Comparison of ENCODE assay signal across 8 cellular contexts in genomic region chr6:42929928-42930360, GRCh38. TPM values are rescaled to one million over a fixed set of nuclear protein-coding genes. Genes with fewer than 3 reads are reported as not detected.
DNase-seq lines count a peak whose midpoint lies in the region; ATAC-seq, FAIRE-seq and TF ChIP-seq lines count a peak whose summit lies in the region.

No MANE protein-coding gene starts in this region.

- peaks cover 27% of the 10 kb centered on the region for H3K4me1 ChIP-seq in A673 (ENCODE audit: insufficient read depth, low read length, poor library complexity, severe bottlenecking)
- H3K4me1 ChIP-seq in foreskin keratinocyte, result peaks cover 8% of the 10 kb centered on the region
- peaks cover 0 to 21% (median 18%) of the 10 kb centered on the region in 3 donors for H3K4me1 ChIP-seq in pancreas
- peaks cover 32 to 50% (median 40%) of the 10 kb centered on the region in 4 donors for H3K4me1 ChIP-seq in upper lobe of left lung

- TF ChIP-seq EP300 in upper lobe of left lung (IDR thresholded peaks at IDR 0.05), result no peak

- no peak for TF ChIP-seq POLR2A in upper lobe of left lung (IDR thresholded peaks at IDR 0.05)

- H3K27ac ChIP-seq in A673 (ENCODE audit: low read depth, low read length, poor library complexity, severe bottlenecking) (peak overlapping the region; percentile 91), foreskin keratinocyte (peak overlapping the region; percentile 31), pancreas (peak overlapping the region; percentile 80 to 93 (median 88)), upper lobe of left lung (peak overlapping the region; percentile 85 to 94 (median 90))

- intact Hi-C loops in A673 (cut with micrococcal nuclease; ENCODE audit: unreplicated experiment) (no loop called here), pancreas (cut with DNase I) (no loop called here)

- H3K27me3 ChIP-seq in A673 (replicated peaks; ENCODE audit: insufficient read depth, low read depth, low read length, poor library complexity) (no peaks in the 10 kb centered on the region), foreskin keratinocyte (no peaks in the 10 kb centered on the region), pancreas (no peaks in the 10 kb centered on the region), upper lobe of left lung (no peaks in the 10 kb centered on the region)

- CTCF ChIA-PET in A673 (lab: Charles Lee), result interaction anchor here (0.6 kb wide), 2 partner anchors 80 to 1214 kb away, joined by 4 to 5 read pairs; no protein-coding TSS in a partner anchor

- BruUV-seq in A673 (replicated peaks; lab: Mats Ljungman, UMichigan), result no TSS peak

- no peaks in the 10 kb centered on the region for H3K9me3 Mint-ChIP-seq in activated T-cell treated with anti-CD3 and anti-CD28 coated beads, Interleukin-2, amount 50 U/mL, for 4 hours

- H3K4me3 Mint-ChIP-seq in activated T-cell treated with anti-CD3 and anti-CD28 coated beads, Interleukin-2, amount 50 U/mL, for 4 hours, result peak overlapping the region; percentile 90

- H3K36me3 Mint-ChIP-seq in activated T-cell treated with anti-CD3 and anti-CD28 coated beads, Interleukin-2, amount 50 U/mL, for 4 hours (ENCODE audit: insufficient read depth), result peaks cover 26% of the 10 kb centered on the region

- peak overlapping the region; percentile 61 for H3K4me3 ChIP-seq in A673 (ENCODE audit: low read depth, low read length, poor library complexity, severe bottlenecking)
- peak overlapping the region; percentile 52 to 84 (median 58) for H3K4me3 ChIP-seq in pancreas
- H3K4me3 ChIP-seq in upper lobe of left lung, result peak overlapping the region; percentile 59 to 87 (median 74)

- no peak for DNase-seq in A673 (ENCODE audit: low spot score)
- peak; percentile 95 for DNase-seq in NOMO-1 treated with dmso at 0.1 percent for 144 hours (lab: John Stamatoyannopoulos, UW; ENCODE audit: unreplicated experiment)
- peak; percentile 42 for DNase-seq in activated T-cell treated with anti-CD3 and anti-CD28 coated beads, Interleukin-2, amount 50 U/mL, for 4 hours
- DNase-seq in foreskin keratinocyte, result peak; percentile 58 to 74
- peak in 1 of 6 donors; percentile 48 for DNase-seq in pancreas
- peak in 1 of 2 donors; percentile 54 for DNase-seq in upper lobe of left lung

- FAIRE-seq in pancreas (lab: Jason Lieb, UNC), result no peak

- H3K36me3 ChIP-seq in A673 (ENCODE audit: insufficient read depth, low read length, poor library complexity, severe bottlenecking) (peaks cover 8% of the 10 kb centered on the region), pancreas (peaks cover 0 to 9% (median 7%) of the 10 kb centered on the region in 3 donors), upper lobe of left lung (peaks cover 0 to 11% (median 8%) of the 10 kb centered on the region in 4 donors)

- no peaks in the 10 kb centered on the region for H3K27me3 Mint-ChIP-seq in activated T-cell treated with anti-CD3 and anti-CD28 coated beads, Interleukin-2, amount 50 U/mL, for 4 hours (ENCODE audit: low read depth)

- peaks cover 44% of the 10 kb centered on the region for H3K4me1 Mint-ChIP-seq in activated T-cell treated with anti-CD3 and anti-CD28 coated beads, Interleukin-2, amount 50 U/mL, for 4 hours (ENCODE audit: low read depth)

- TF ChIP-seq CTCF in A673 (conservative IDR thresholded peaks at IDR 0.05; ENCODE audit: low read depth, low read length), result no peak
- no peak for TF ChIP-seq CTCF in foreskin keratinocyte (conservative IDR thresholded peaks at IDR 0.05)
- TF ChIP-seq CTCF in pancreas (IDR thresholded peaks at IDR 0.05), result no peak
- no peak for TF ChIP-seq CTCF in upper lobe of left lung (IDR thresholded peaks at IDR 0.05)

- H3K9me3 ChIP-seq in A673 (ENCODE audit: low read depth, low read length, poor library complexity, severe bottlenecking), result no peaks in the 10 kb centered on the region
- no peaks in the 10 kb centered on the region for H3K9me3 ChIP-seq in pancreas
- no peaks in the 10 kb centered on the region for H3K9me3 ChIP-seq in upper lobe of left lung

- POLR2A ChIA-PET in A673 (lab: Charles Lee; ENCODE audit: low non-redundant PET), result interaction anchor here (0.6 to 1.2 kb wide), 8 partner anchors 49 to 1150 kb away, joined by 3 to 13 read pairs (median 4); partner anchors contain the start of genes FRS3, KLHDC3, MEA1 and PEX6

- 0 to 1% methylated on average over 9 of the region's 9 CpGs for whole genome bisulfite sequencing in pancreas, 2 donors
- WGBS in upper lobe of left lung, 2 donors, result 0 to 2% methylated on average over 9 of the region's 9 CpGs

- ATAC-seq in GM18511 (IDR thresholded peaks at IDR 0.05; ENCODE audit: unreplicated experiment) (peak; percentile 56), HG03039 (IDR thresholded peaks at IDR 0.05; ENCODE audit: unreplicated experiment) (peak; percentile 51), foreskin keratinocyte (peak; percentile 12), pancreas (peak; percentile 6 to 32 (median 12)), upper lobe of left lung (ENCODE audit: low FRiP score in 2 of 2) (peak; percentile 5 to 63)
- ATAC-seq in activated T-cell treated with anti-CD3 and anti-CD28 coated beads, Interleukin-2, amount 50 U/mL, for 4 hours, result peak; percentile 53 to 54

RNA-seq across cellular contexts. Expression of gene CNPY3, which starts 0.7 kb away (rescaled TPM):
- total RNA-seq in A673 (2021), result 34.5 and 37.7 TPM in 2 replicates
- total RNA-seq in activated T-cell treated with anti-CD3 and anti-CD28 coated beads, Interleukin-2, amount 50 U/mL, for 4 hours, result 10 to 100 TPM; 41.9 to 46.6 (median 42.4) TPM
- 34.5 and 38.7 TPM in 2 replicates for total RNA-seq in foreskin keratinocyte
- 49.0 and 49.5 TPM in 2 replicates for polyA plus RNA-seq in foreskin keratinocyte
- 10 to 100 TPM; 28.3 to 59.7 (median 34.1) TPM for total RNA-seq in pancreas
- 10 to 100 TPM; 41.9 to 55.4 TPM for polyA plus RNA-seq in pancreas
- 10 to 100 TPM; 32.4 to 95.2 (median 50.3) TPM for total RNA-seq in upper lobe of left lung

RNA-seq across cellular contexts. Expression of gene PTCRA, which starts 14.1 kb away (rescaled TPM):
- total RNA-seq in A673 (2021), result not detected in 2 replicates
- not detected for total RNA-seq in activated T-cell treated with anti-CD3 and anti-CD28 coated beads, Interleukin-2, amount 50 U/mL, for 4 hours
- not detected in 2 replicates for total RNA-seq in foreskin keratinocyte
- not detected in 2 replicates for polyA plus RNA-seq in foreskin keratinocyte
- total RNA-seq in pancreas, result under 1 TPM in 1 of 6 donors, not detected in 5; 0.66 TPM
- not detected for polyA plus RNA-seq in pancreas
- total RNA-seq in upper lobe of left lung, result 10 to 100 TPM in 1 of 6 donors, 1 to 10 TPM in 3, not detected in 2; 3.3 to 10.7 (median 7.1) TPM

RNA-seq across cellular contexts. Expression of gene GNMT, which starts 30.6 kb away (rescaled TPM):
- total RNA-seq in A673 (2021) (1.2 and 1.8 TPM in 2 replicates), foreskin keratinocyte (0.20 and 0.32 TPM in 2 replicates), pancreas (100 to 1,000 TPM in 3 of 6 donors, 10 to 100 TPM in 3; 19.0 to 295 (median 102) TPM), upper lobe of left lung (10 to 100 TPM in 1 of 6 donors, 1 to 10 TPM in 4, not detected in 1; 1.9 to 10.5 (median 8.5) TPM)
- total RNA-seq in activated T-cell treated with anti-CD3 and anti-CD28 coated beads, Interleukin-2, amount 50 U/mL, for 4 hours, result under 1 TPM; 0.20 to 0.71 (median 0.69) TPM
- polyA plus RNA-seq in foreskin keratinocyte (0.09 and 0.26 TPM in 2 replicates), pancreas (100 to 1,000 TPM in 1 of 2 donors, 10 to 100 TPM in 1; 57.9 to 443 TPM)

RNA-seq across cellular contexts. Expression of gene PEX6, which starts 49.0 kb away (rescaled TPM):
- total RNA-seq in A673 (2021) (25.9 and 26.1 TPM in 2 replicates), foreskin keratinocyte (10.3 and 20.5 TPM in 2 replicates), pancreas (10 to 100 TPM; 11.4 to 24.3 (median 16.5) TPM), upper lobe of left lung (10 to 100 TPM in 5 of 6 donors, 1 to 10 TPM in 1; 6.5 to 36.7 (median 21.0) TPM)
- total RNA-seq in activated T-cell treated with anti-CD3 and anti-CD28 coated beads, Interleukin-2, amount 50 U/mL, for 4 hours, result 10 to 100 TPM in 2 of 3 donors, 1 to 10 TPM in 1; 4.2 to 13.2 (median 10.9) TPM
- polyA plus RNA-seq in foreskin keratinocyte (8.1 and 15.3 TPM in 2 replicates), pancreas (10 to 100 TPM; 17.5 to 20.9 TPM)

RNA-seq across cellular contexts. Expression of gene RPL7L1, which starts 50.5 kb away (rescaled TPM):
- 168 and 183 TPM in 2 replicates for total RNA-seq in A673 (2021)
- total RNA-seq in activated T-cell treated with anti-CD3 and anti-CD28 coated beads, Interleukin-2, amount 50 U/mL, for 4 hours, result 100 to 1,000 TPM; 262 to 307 (median 280) TPM
- 136 and 138 TPM in 2 replicates for total RNA-seq in foreskin keratinocyte
- 55.2 and 65.9 TPM in 2 replicates for polyA plus RNA-seq in foreskin keratinocyte
- 10 to 100 TPM; 23.7 to 43.9 (median 39.2) TPM for total RNA-seq in pancreas
- 10 to 100 TPM; 29.5 to 34.4 TPM for polyA plus RNA-seq in pancreas
- 10 to 100 TPM; 41.7 to 81.5 (median 58.2) TPM for total RNA-seq in upper lobe of left lung

Comparison
In these comparisons a context has a peak if more than half of its experiments do, and no peak if none do; other contexts are left out.
1. H3K27ac ChIP-seq: peak in every context shown above with its lines; median percentile 91 in A673; 90 in upper lobe of left lung; 88 in pancreas; 31 in foreskin keratinocyte.